8 cellular contexts compared by ENCODE assay signal in the genomic region with DNA sequence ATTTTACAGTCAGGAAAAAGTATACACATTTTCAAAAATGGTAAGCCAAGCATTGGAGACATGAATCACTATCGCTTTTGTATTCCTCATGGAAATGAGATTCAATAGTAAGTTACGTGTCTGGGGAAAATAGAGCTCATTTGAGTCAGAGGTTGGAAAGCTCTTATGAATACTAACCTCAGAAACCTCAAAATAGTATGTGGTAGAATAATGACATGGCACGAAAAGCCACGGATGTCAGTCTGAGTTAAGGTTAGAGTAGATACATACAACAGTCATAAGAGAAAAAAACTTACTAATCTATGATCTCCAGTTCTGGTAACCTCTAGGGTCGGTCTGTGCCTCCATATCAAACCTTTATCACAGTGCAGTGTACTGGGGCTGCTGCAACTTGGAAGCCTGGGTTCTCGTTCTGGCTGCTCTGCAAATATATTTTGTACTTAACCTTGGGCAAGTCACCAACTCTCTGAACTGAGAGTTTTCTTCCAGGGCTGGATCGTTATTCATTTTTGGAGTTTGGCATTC. TPM values are rescaled to one million over a fixed set of nuclear protein-coding genes. Genes with fewer than 3 reads are reported as not detected.
DNase-seq lines count a peak whose midpoint lies in the region; ATAC-seq and TF ChIP-seq lines count a peak whose summit lies in the region.

No MANE protein-coding gene starts in this region.

- in situ Hi-C loops in mammary epithelial cell (cut with MboI; ENCODE audit: low sequenced_read_pairs in 2 of 2): loop anchor here (10.0 to 25.0 kb wide), 2 partner anchors 123 to 126 kb away; no protein-coding TSS in a partner anchor

- no peaks in the 10 kb centered on the region for H3K79me2 ChIP-seq in mammary epithelial cell (ENCODE audit: insufficient read depth, low read length)

- TF ChIP-seq CTCF in mammary epithelial cell (conservative IDR thresholded peaks at IDR 0.05 in 1 of 2, IDR thresholded peaks at IDR 0.05 in 1 of 2; ENCODE audit: extremely low read depth in 1 of 2, insufficient read depth in 1 of 2, low read depth in 1 of 2, low read length in 2 of 2): no peak

- H3K9me3 ChIP-seq in mammary epithelial cell (replicated peaks; ENCODE audit: insufficient read depth, low read length): no peaks in the 10 kb centered on the region

- H3K4me2 ChIP-seq in mammary epithelial cell (ENCODE audit: insufficient read depth, low read depth, low read length): peak overlapping the region; percentile 30

- no peak overlapping the region for H2AFZ ChIP-seq in mammary epithelial cell (ENCODE audit: low read depth, low read length)

- H3K27ac ChIP-seq in mammary epithelial cell (ENCODE audit: insufficient read depth, low read depth, low read length): no peak overlapping the region

- H3K36me3 ChIP-seq in mammary epithelial cell (ENCODE audit: insufficient read depth, low read length): no peaks in the 10 kb centered on the region

- peaks cover 36% of the 10 kb centered on the region for H3K4me1 ChIP-seq in mammary epithelial cell (ENCODE audit: insufficient read depth, low read length)

- peaks cover 9% of the 10 kb centered on the region for H3K27me3 ChIP-seq in mammary epithelial cell (ENCODE audit: insufficient read depth, low read length)

- DNase-seq in Kasumi-1 (lab: John Stamatoyannopoulos, UW) (peak; percentile 2 to 21), mammary epithelial cell (peak; percentile 92), SW 1271 (lab: John Stamatoyannopoulos, UW) (no peak), DMS153 treated with DMSO at 0.1 percent for 48 hours (lab: John Stamatoyannopoulos, UW; ENCODE audit: unreplicated experiment) (no peak)
- peak; percentile 11 to 14 for DNase-seq in stimulated activated CD4-positive, alpha-beta T cell treated with anti-CD3 and anti-CD28 coated beads, Interleukin-15, amount 100 ng/mL, for 48 hours (ENCODE audit: low read depth in 2 of 2)

- BruUV-seq in mammary epithelial cell (replicated peaks; lab: Mats Ljungman, UMichigan): no TSS peak

- no peak overlapping the region for H3K9ac ChIP-seq in mammary epithelial cell (ENCODE audit: insufficient read depth, low read length)

- H4K20me1 ChIP-seq in mammary epithelial cell (ENCODE audit: insufficient read depth, low read length): no peaks in the 10 kb centered on the region

- 23% methylated on average over 7 of the region's 7 CpGs for WGBS in mammary epithelial cell (ENCODE audit: low coverage, missing lambda C conversion rate)

- CTCF ChIA-PET in mammary epithelial cell (lab: Charles Lee; ENCODE audit: low non-redundant PET): interaction anchor here (0.5 to 0.7 kb wide), 5 partner anchors 13 to 131 kb away, joined by 3 to 6 read pairs (median 3); no protein-coding TSS in a partner anchor

- intact Hi-C loops in mammary epithelial cell (cut with micrococcal nuclease): loop anchor here (2.0 to 10.0 kb wide), 5 partner anchors 28 to 354 kb away; no protein-coding TSS in a partner anchor

- dilution Hi-C loops in mammary epithelial cell (cut with HindIII; ENCODE audit: low sequenced_read_pairs): no loop called here

- no peak overlapping the region for H3K4me3 ChIP-seq in mammary epithelial cell (replicated peaks in 1 of 3; ENCODE audit: insufficient read depth in 1 of 3, low read depth in 2 of 3, low read length in 3 of 3)

- ATAC-seq in GM18867 (IDR thresholded peaks at IDR 0.05; ENCODE audit: unreplicated experiment) (peak; percentile 58), HG03571 (IDR thresholded peaks at IDR 0.05; ENCODE audit: unreplicated experiment) (no peak), HG03025 (IDR thresholded peaks at IDR 0.05; ENCODE audit: low FRiP score, unreplicated experiment) (no peak)

RNA-seq across cellular contexts. Expression of a gene that starts 31.7 kb away (rescaled TPM):
- 100 to 1,000 TPM in 1 of 2 donors, 10 to 100 TPM in 1; 30.8 to 103 TPM for total RNA-seq in mammary epithelial cell
- 4.0 TPM for polyA plus RNA-seq in mammary epithelial cell
- polyA minus RNA-seq in mammary epithelial cell: 23.7 TPM

Comparison
In these comparisons a context has a peak if more than half of its experiments do, and no peak if none do; other contexts are left out.
1. DNase-seq: peak in Kasumi-1 (2 of 2), mammary epithelial cell (single experiment) and stimulated activated CD4-positive, alpha-beta T cell treated with anti-CD3 and anti-CD28 coated beads, Interleukin-15, amount 100 ng/mL, for 48 hours (2 of 2); none in SW 1271 (0 of 2) and DMS153 treated with DMSO at 0.1 percent for 48 hours (single experiment).